ENCODE assay signal across 1 cellular context in the genomic region with DNA sequence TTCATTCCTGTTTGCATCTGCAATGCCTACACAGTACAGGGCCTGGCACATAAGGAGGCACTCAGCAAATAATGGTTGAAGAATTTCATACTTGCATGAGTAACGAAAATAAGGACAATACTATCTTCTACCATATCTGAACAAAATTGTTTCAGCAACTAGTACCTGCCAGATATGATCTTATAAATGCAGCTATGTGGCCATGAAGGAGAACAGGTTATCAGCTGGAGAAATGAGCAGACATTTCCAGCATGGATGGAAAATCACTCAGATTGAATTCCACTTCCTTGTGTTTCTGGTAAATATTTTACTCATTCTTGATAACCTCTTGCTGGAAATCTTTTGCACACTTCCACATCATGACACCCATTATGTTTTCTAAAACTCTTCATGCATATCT.
TF ChIP-seq lines count a peak whose summit lies in the region.

No MANE protein-coding gene starts in this region.

TF ChIP-seq in SK-N-SH, 30 proteins besides CTCF, POLR2A, EP300 and RAD21 (continued from another document):
- TF ChIP-seq ZBTB33 (IDR thresholded peaks at IDR 0.05; ENCODE audit: borderline replicate concordance, low read depth), result no peak
- TF ChIP-seq NFIC (IDR thresholded peaks at IDR 0.05; ENCODE audit: borderline replicate concordance), result no peak
- no peak for TF ChIP-seq FOXM1 (IDR thresholded peaks at IDR 0.05; ENCODE audit: low read depth)
- TF ChIP-seq, protein P1, sequence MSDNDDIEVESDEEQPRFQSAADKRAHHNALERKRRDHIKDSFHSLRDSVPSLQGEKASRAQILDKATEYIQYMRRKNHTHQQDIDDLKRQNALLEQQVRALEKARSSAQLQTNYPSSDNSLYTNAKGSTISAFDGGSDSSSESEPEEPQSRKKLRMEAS (IDR thresholded peaks at IDR 0.05; ENCODE audit: low read depth), result no peak
- no peak for TF ChIP-seq MEF2A (IDR thresholded peaks at IDR 0.05; ENCODE audit: borderline replicate concordance, low read depth)
- TF ChIP-seq, protein P2, sequence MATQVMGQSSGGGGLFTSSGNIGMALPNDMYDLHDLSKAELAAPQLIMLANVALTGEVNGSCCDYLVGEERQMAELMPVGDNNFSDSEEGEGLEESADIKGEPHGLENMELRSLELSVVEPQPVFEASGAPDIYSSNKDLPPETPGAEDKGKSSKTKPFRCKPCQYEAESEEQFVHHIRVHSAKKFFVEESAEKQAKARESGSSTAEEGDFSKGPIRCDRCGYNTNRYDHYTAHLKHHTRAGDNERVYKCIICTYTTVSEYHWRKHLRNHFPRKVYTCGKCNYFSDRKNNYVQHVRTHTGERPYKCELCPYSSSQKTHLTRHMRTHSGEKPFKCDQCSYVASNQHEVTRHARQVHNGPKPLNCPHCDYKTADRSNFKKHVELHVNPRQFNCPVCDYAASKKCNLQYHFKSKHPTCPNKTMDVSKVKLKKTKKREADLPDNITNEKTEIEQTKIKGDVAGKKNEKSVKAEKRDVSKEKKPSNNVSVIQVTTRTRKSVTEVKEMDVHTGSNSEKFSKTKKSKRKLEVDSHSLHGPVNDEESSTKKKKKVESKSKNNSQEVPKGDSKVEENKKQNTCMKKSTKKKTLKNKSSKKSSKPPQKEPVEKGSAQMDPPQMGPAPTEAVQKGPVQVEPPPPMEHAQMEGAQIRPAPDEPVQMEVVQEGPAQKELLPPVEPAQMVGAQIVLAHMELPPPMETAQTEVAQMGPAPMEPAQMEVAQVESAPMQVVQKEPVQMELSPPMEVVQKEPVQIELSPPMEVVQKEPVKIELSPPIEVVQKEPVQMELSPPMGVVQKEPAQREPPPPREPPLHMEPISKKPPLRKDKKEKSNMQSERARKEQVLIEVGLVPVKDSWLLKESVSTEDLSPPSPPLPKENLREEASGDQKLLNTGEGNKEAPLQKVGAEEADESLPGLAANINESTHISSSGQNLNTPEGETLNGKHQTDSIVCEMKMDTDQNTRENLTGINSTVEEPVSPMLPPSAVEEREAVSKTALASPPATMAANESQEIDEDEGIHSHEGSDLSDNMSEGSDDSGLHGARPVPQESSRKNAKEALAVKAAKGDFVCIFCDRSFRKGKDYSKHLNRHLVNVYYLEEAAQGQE (IDR thresholded peaks at IDR 0.05; ENCODE audit: low read depth, low read length), result no peak
- TF ChIP-seq MXI1 (IDR thresholded peaks at IDR 0.05; ENCODE audit: low read depth, low read length), result no peak
- no peak for TF ChIP-seq FOSL2 (IDR thresholded peaks at IDR 0.05; ENCODE audit: borderline replicate concordance, low read depth)
- no peak for TF ChIP-seq TAF1 (IDR thresholded peaks at IDR 0.05; ENCODE audit: borderline replicate concordance, low read depth, low read length)
- TF ChIP-seq JUND (IDR thresholded peaks at IDR 0.05), result 0 out of 2 replicates have a peak, but pooled peaks have one; percentile 18
- TF ChIP-seq, protein P3, sequence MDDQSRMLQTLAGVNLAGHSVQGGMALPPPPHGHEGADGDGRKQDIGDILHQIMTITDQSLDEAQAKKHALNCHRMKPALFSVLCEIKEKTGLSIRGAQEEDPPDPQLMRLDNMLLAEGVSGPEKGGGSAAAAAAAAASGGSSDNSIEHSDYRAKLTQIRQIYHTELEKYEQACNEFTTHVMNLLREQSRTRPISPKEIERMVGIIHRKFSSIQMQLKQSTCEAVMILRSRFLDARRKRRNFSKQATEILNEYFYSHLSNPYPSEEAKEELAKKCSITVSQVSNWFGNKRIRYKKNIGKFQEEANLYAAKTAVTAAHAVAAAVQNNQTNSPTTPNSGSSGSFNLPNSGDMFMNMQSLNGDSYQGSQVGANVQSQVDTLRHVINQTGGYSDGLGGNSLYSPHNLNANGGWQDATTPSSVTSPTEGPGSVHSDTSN (IDR thresholded peaks at IDR 0.05), result 0 out of 2 replicates have a peak, but pooled peaks have one; percentile 8
- TF ChIP-seq CHD2 (IDR thresholded peaks at IDR 0.05; ENCODE audit: low read length, partially characterized antibody), result no peak
- TF ChIP-seq RXRA (IDR thresholded peaks at IDR 0.05; ENCODE audit: borderline replicate concordance, low read depth), result no peak
- no peak for TF ChIP-seq GATA2 (CRISPR knock-in tag; IDR thresholded peaks at IDR 0.05)
- TF ChIP-seq RFX5 (IDR thresholded peaks at IDR 0.05; ENCODE audit: low read length), result no peak
- no peak for TF ChIP-seq SIN3A (IDR thresholded peaks at IDR 0.05; ENCODE audit: borderline replicate concordance, low read depth, low read length)
- TF ChIP-seq TCF12 (IDR thresholded peaks at IDR 0.05), result peak; percentile 28; the same call in 1 of the 2 replicates
- TF ChIP-seq USF2 (IDR thresholded peaks at IDR 0.05; ENCODE audit: borderline replicate concordance, low read depth, low read length), result no peak
- no peak for TF ChIP-seq NRF1 (IDR thresholded peaks at IDR 0.05; ENCODE audit: low read depth, low read length)
- TF ChIP-seq YY1 (IDR thresholded peaks at IDR 0.05; ENCODE audit: low read depth), result no peak
